ENCODE assay signal across 24 cellular contexts in genomic region chr5:69270827-69271226, GRCh38. TPM values are rescaled to one million over a fixed set of nuclear protein-coding genes. Genes with fewer than 3 reads are reported as not detected.
DNase-seq lines count a peak whose midpoint lies in the region; ATAC-seq, FAIRE-seq and TF ChIP-seq lines count a peak whose summit lies in the region.
"Had no signal": no experiment of that assay in that cellular context is flagged by ENCODE, and none has a peak within 500 bp of the region (broad histone marks: within the 10 kb centered on the region; RNA-seq: fewer than 3 reads in every experiment).

No MANE protein-coding gene starts in this region.

- no peaks in the 10 kb centered on the region for H3K9me3 Mint-ChIP-seq in T-helper 2 cell treated with Interferon-gamma antibody and Interleukin-4, amounts not matched to agents 5 μg/mL and 100 μg/mL, for 36 hours
- H3K9me3 Mint-ChIP-seq in chondrocyte (ENCODE audit: low read depth) = no peaks in the 10 kb centered on the region
- H3K9me3 Mint-ChIP-seq: nephron; stimulated activated effector memory CD8-positive, alpha-beta T cell treated with anti-CD3 and anti-CD28 coated beads, Interleukin-12 subunit alpha, Interleukin-12 subunit beta, amount 100 ng/mL, for 72 hours; WTC11 had no signal

- intact Hi-C loops in mucosa of descending colon (cut with DNase I, micrococcal nuclease) (no loop called here), head of caudate nucleus (cut with DNase I) (no loop called here)

- H3K4me3 ChIP-seq in mucosa of descending colon = no peak overlapping the region
- H3K4me3 ChIP-seq: coronary artery, ovary, PC-9, transverse colon had no signal

- peak; percentile 70 for ATAC-seq in mucosa of descending colon
- ATAC-seq in GM19023 (IDR thresholded peaks at IDR 0.05; ENCODE audit: unreplicated experiment) = no peak
- ATAC-seq: stimulated activated effector memory CD8-positive, alpha-beta T cell treated with anti-CD3 and anti-CD28 coated beads, Interleukin-12 subunit alpha, Interleukin-12 subunit beta, amount 100 ng/mL, for 72 hours; WTC11 had no signal

- H3K4me1 Mint-ChIP-seq in T-helper 2 cell treated with Interferon-gamma antibody and Interleukin-4, amounts not matched to agents 5 μg/mL and 100 μg/mL, for 36 hours (ENCODE audit: low read depth) = peaks cover 8% of the 10 kb centered on the region
- peaks cover 46% of the 10 kb centered on the region for H3K4me1 Mint-ChIP-seq in chondrocyte (ENCODE audit: low read depth)
- H3K4me1 Mint-ChIP-seq: nephron; stimulated activated effector memory CD8-positive, alpha-beta T cell treated with anti-CD3 and anti-CD28 coated beads, Interleukin-12 subunit alpha, Interleukin-12 subunit beta, amount 100 ng/mL, for 72 hours; WTC11 had no signal

- no peaks in the 10 kb centered on the region for H3K36me3 ChIP-seq in mucosa of descending colon (ENCODE audit: low read depth)
- H3K36me3 ChIP-seq: ovary had no signal

- H3K27ac Mint-ChIP-seq in T-helper 2 cell treated with Interferon-gamma antibody and Interleukin-4, amounts not matched to agents 5 μg/mL and 100 μg/mL, for 36 hours = peak overlapping the region; percentile 8
- peak overlapping the region; percentile 95 for H3K27ac Mint-ChIP-seq in chondrocyte (ENCODE audit: unreplicated experiment)
- H3K27ac Mint-ChIP-seq: stimulated activated effector memory CD8-positive, alpha-beta T cell treated with anti-CD3 and anti-CD28 coated beads, Interleukin-12 subunit alpha, Interleukin-12 subunit beta, amount 100 ng/mL, for 72 hours; WTC11 had no signal

- peaks cover 3% of the 10 kb centered on the region for H3K4me1 ChIP-seq in mucosa of descending colon (ENCODE audit: low read depth)

- peaks cover 24% of the 10 kb centered on the region for H3K36me3 Mint-ChIP-seq in T-helper 2 cell treated with Interferon-gamma antibody and Interleukin-4, amounts not matched to agents 5 μg/mL and 100 μg/mL, for 36 hours (ENCODE audit: low read depth)
- peaks cover 22% of the 10 kb centered on the region for H3K36me3 Mint-ChIP-seq in chondrocyte (ENCODE audit: low read depth)

- no peaks in the 10 kb centered on the region for H3K27me3 Mint-ChIP-seq in T-helper 2 cell treated with Interferon-gamma antibody and Interleukin-4, amounts not matched to agents 5 μg/mL and 100 μg/mL, for 36 hours (ENCODE audit: low read depth)
- H3K27me3 Mint-ChIP-seq in chondrocyte (ENCODE audit: low read depth) = no peaks in the 10 kb centered on the region

- no peaks in the 10 kb centered on the region for H3K9me3 ChIP-seq in mucosa of descending colon
- H3K9me3 ChIP-seq: ovary, transverse colon had no signal

- no peak for DNase-seq in T-helper 2 cell treated with Interferon-gamma antibody and Interleukin-4, amounts not matched to agents 5 μg/mL and 100 μg/mL, for 36 hours (ENCODE audit: low spot score)
- DNase-seq in T-helper 2 cell (no peak), RCC 7860 (ENCODE audit: low spot score) (peak; percentile 8), chondrocyte (ENCODE audit: low spot score) (no peak), mucosa of descending colon (no peak), head of caudate nucleus (no peak), NCI-H2029 (lab: John Stamatoyannopoulos, UW) (no peak)
- DNase-seq: activated naive CD4-positive, alpha-beta T cell treated with Interleukin-2 at 50 U/mL for 16 hours; GOT3; NCI-H1436; NCI-H345; NCI-H69; retina; Right ventricle myocardium superior had no signal

- TF ChIP-seq CTCF in chondrocyte (IDR thresholded peaks at IDR 0.05) = no peak
- TF ChIP-seq CTCF in mucosa of descending colon (IDR thresholded peaks at IDR 0.05) = no peak

- no peak overlapping the region for H3K4me3 Mint-ChIP-seq in T-helper 2 cell treated with Interferon-gamma antibody and Interleukin-4, amounts not matched to agents 5 μg/mL and 100 μg/mL, for 36 hours
- no peak overlapping the region for H3K4me3 Mint-ChIP-seq in chondrocyte (ENCODE audit: unreplicated experiment)
- H3K4me3 Mint-ChIP-seq: nephron; stimulated activated effector memory CD8-positive, alpha-beta T cell treated with anti-CD3 and anti-CD28 coated beads, Interleukin-12 subunit alpha, Interleukin-12 subunit beta, amount 100 ng/mL, for 72 hours; WTC11 had no signal

- peak; percentile 76 for FAIRE-seq in RCC 7860 (lab: Jason Lieb, UNC)
- FAIRE-seq: bronchial epithelial cell, keratinocyte had no signal

RNA-seq across cellular contexts. Expression of gene CDK7, which starts 36.1 kb away (rescaled TPM):
- total RNA-seq in chondrocyte = 32.0 to 42.9 TPM (median 40.0 TPM) in 3 replicates
- total RNA-seq in mucosa of descending colon = 10 to 100 TPM; 18.3 to 22.7 (median 22.0) TPM
